1 cellular context compared by ENCODE assay signal in the genomic region with DNA sequence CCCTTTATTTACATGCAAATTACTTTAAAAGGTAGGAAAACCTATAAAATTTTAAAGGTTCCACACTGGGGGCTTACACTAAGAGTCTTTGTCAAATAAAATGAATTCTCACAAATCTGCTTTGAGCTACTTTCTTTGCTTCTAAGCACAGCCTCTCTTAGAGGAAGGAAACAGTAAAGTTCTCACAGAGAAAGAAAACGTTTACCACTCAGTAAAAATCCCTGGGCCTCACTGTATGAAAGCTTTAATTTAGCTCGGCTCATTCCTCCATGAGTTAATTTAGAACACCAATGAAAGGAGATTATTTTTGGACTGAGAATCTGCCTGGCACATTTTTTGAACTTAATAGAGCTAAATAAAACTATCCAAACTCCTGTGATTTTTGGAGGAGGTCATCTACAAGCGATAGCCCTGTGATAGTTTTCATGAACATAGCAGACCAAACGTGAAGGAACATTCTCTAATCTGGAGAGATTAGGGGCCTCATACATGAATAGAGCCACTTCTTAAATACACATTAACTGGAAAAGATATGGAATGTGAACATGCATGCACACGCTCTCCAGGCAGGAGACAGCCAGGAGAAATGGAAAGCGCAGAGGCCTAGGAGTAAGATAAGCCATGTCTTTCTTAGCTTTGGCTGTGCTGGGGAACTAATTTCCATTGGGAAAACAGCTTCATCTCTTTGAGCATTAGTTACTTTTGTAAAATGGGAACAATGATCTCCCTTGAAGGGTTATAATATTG.
TF ChIP-seq lines count a peak whose summit lies in the region.

No MANE protein-coding gene starts in this region.

TF ChIP-seq in WTC11, 78 proteins besides CTCF, POLR2A, EP300 and RAD21 (continued from another document):
- TF ChIP-seq, protein P1, sequence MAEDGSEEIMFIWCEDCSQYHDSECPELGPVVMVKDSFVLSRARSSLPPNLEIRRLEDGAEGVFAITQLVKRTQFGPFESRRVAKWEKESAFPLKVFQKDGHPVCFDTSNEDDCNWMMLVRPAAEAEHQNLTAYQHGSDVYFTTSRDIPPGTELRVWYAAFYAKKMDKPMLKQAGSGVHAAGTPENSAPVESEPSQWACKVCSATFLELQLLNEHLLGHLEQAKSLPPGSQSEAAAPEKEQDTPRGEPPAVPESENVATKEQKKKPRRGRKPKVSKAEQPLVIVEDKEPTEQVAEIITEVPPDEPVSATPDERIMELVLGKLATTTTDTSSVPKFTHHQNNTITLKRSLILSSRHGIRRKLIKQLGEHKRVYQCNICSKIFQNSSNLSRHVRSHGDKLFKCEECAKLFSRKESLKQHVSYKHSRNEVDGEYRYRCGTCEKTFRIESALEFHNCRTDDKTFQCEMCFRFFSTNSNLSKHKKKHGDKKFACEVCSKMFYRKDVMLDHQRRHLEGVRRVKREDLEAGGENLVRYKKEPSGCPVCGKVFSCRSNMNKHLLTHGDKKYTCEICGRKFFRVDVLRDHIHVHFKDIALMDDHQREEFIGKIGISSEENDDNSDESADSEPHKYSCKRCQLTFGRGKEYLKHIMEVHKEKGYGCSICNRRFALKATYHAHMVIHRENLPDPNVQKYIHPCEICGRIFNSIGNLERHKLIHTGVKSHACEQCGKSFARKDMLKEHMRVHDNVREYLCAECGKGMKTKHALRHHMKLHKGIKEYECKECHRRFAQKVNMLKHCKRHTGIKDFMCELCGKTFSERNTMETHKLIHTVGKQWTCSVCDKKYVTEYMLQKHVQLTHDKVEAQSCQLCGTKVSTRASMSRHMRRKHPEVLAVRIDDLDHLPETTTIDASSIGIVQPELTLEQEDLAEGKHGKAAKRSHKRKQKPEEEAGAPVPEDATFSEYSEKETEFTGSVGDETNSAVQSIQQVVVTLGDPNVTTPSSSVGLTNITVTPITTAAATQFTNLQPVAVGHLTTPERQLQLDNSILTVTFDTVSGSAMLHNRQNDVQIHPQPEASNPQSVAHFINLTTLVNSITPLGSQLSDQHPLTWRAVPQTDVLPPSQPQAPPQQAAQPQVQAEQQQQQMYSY (CRISPR knock-in tag; IDR thresholded peaks at IDR 0.05), result no peak
- TF ChIP-seq FOXP1 (CRISPR knock-in tag; IDR thresholded peaks at IDR 0.05; ENCODE audit: borderline replicate concordance) (no peak), GRHL2 (CRISPR knock-in tag; IDR thresholded peaks at IDR 0.05; ENCODE audit: insufficient replicate concordance, severe bottlenecking) (no peak), ZNF671 (CRISPR knock-in tag; IDR thresholded peaks at IDR 0.05) (no peak), SMAD3 (CRISPR knock-in tag; IDR thresholded peaks at IDR 0.05; ENCODE audit: borderline replicate concordance) (no peak), RORB (CRISPR knock-in tag; IDR thresholded peaks at IDR 0.05) (no peak), TEAD1 (CRISPR knock-in tag; IDR thresholded peaks at IDR 0.05) (no peak), ZNF396 (CRISPR knock-in tag; IDR thresholded peaks at IDR 0.05; ENCODE audit: borderline replicate concordance) (no peak), FOXJ3 (CRISPR knock-in tag; IDR thresholded peaks at IDR 0.05; ENCODE audit: borderline replicate concordance) (no peak), ZNF121 (CRISPR knock-in tag; IDR thresholded peaks at IDR 0.05) (no peak)
- TF ChIP-seq, protein P2, sequence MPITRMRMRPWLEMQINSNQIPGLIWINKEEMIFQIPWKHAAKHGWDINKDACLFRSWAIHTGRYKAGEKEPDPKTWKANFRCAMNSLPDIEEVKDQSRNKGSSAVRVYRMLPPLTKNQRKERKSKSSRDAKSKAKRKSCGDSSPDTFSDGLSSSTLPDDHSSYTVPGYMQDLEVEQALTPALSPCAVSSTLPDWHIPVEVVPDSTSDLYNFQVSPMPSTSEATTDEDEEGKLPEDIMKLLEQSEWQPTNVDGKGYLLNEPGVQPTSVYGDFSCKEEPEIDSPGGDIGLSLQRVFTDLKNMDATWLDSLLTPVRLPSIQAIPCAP (CRISPR knock-in tag; IDR thresholded peaks at IDR 0.05), result no peak
- TF ChIP-seq, protein P3, sequence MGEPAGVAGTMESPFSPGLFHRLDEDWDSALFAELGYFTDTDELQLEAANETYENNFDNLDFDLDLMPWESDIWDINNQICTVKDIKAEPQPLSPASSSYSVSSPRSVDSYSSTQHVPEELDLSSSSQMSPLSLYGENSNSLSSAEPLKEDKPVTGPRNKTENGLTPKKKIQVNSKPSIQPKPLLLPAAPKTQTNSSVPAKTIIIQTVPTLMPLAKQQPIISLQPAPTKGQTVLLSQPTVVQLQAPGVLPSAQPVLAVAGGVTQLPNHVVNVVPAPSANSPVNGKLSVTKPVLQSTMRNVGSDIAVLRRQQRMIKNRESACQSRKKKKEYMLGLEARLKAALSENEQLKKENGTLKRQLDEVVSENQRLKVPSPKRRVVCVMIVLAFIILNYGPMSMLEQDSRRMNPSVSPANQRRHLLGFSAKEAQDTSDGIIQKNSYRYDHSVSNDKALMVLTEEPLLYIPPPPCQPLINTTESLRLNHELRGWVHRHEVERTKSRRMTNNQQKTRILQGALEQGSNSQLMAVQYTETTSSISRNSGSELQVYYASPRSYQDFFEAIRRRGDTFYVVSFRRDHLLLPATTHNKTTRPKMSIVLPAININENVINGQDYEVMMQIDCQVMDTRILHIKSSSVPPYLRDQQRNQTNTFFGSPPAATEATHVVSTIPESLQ (CRISPR knock-in tag; IDR thresholded peaks at IDR 0.05), result no peak
- TF ChIP-seq, protein P4, sequence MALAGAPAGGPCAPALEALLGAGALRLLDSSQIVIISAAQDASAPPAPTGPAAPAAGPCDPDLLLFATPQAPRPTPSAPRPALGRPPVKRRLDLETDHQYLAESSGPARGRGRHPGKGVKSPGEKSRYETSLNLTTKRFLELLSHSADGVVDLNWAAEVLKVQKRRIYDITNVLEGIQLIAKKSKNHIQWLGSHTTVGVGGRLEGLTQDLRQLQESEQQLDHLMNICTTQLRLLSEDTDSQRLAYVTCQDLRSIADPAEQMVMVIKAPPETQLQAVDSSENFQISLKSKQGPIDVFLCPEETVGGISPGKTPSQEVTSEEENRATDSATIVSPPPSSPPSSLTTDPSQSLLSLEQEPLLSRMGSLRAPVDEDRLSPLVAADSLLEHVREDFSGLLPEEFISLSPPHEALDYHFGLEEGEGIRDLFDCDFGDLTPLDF (CRISPR knock-in tag; IDR thresholded peaks at IDR 0.05), result no peak
- TF ChIP-seq, protein P5, sequence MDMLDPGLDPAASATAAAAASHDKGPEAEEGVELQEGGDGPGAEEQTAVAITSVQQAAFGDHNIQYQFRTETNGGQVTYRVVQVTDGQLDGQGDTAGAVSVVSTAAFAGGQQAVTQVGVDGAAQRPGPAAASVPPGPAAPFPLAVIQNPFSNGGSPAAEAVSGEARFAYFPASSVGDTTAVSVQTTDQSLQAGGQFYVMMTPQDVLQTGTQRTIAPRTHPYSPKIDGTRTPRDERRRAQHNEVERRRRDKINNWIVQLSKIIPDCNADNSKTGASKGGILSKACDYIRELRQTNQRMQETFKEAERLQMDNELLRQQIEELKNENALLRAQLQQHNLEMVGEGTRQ (CRISPR knock-in tag; IDR thresholded peaks at IDR 0.05), result no peak
- TF ChIP-seq, protein P6, sequence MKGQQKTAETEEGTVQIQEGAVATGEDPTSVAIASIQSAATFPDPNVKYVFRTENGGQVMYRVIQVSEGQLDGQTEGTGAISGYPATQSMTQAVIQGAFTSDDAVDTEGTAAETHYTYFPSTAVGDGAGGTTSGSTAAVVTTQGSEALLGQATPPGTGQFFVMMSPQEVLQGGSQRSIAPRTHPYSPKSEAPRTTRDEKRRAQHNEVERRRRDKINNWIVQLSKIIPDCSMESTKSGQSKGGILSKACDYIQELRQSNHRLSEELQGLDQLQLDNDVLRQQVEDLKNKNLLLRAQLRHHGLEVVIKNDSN (CRISPR knock-in tag; IDR thresholded peaks at IDR 0.05), result no peak
- TF ChIP-seq, protein P7, sequence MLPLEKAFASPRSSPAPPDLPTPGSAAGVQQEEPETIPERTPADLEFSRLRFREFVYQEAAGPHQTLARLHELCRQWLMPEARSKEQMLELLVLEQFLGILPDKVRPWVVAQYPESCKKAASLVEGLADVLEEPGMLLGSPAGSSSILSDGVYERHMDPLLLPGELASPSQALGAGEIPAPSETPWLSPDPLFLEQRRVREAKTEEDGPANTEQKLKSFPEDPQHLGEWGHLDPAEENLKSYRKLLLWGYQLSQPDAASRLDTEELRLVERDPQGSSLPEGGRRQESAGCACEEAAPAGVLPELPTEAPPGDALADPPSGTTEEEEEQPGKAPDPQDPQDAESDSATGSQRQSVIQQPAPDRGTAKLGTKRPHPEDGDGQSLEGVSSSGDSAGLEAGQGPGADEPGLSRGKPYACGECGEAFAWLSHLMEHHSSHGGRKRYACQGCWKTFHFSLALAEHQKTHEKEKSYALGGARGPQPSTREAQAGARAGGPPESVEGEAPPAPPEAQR (CRISPR knock-in tag; IDR thresholded peaks at IDR 0.05), result no peak
- TF ChIP-seq, protein P8, sequence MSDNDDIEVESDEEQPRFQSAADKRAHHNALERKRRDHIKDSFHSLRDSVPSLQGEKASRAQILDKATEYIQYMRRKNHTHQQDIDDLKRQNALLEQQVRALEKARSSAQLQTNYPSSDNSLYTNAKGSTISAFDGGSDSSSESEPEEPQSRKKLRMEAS (CRISPR knock-in tag; IDR thresholded peaks at IDR 0.05), result no peak
- TF ChIP-seq, protein P9, sequence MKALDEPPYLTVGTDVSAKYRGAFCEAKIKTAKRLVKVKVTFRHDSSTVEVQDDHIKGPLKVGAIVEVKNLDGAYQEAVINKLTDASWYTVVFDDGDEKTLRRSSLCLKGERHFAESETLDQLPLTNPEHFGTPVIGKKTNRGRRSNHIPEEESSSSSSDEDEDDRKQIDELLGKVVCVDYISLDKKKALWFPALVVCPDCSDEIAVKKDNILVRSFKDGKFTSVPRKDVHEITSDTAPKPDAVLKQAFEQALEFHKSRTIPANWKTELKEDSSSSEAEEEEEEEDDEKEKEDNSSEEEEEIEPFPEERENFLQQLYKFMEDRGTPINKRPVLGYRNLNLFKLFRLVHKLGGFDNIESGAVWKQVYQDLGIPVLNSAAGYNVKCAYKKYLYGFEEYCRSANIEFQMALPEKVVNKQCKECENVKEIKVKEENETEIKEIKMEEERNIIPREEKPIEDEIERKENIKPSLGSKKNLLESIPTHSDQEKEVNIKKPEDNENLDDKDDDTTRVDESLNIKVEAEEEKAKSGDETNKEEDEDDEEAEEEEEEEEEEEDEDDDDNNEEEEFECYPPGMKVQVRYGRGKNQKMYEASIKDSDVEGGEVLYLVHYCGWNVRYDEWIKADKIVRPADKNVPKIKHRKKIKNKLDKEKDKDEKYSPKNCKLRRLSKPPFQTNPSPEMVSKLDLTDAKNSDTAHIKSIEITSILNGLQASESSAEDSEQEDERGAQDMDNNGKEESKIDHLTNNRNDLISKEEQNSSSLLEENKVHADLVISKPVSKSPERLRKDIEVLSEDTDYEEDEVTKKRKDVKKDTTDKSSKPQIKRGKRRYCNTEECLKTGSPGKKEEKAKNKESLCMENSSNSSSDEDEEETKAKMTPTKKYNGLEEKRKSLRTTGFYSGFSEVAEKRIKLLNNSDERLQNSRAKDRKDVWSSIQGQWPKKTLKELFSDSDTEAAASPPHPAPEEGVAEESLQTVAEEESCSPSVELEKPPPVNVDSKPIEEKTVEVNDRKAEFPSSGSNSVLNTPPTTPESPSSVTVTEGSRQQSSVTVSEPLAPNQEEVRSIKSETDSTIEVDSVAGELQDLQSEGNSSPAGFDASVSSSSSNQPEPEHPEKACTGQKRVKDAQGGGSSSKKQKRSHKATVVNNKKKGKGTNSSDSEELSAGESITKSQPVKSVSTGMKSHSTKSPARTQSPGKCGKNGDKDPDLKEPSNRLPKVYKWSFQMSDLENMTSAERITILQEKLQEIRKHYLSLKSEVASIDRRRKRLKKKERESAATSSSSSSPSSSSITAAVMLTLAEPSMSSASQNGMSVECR (CRISPR knock-in tag; IDR thresholded peaks at IDR 0.05; ENCODE audit: borderline replicate concordance), result no peak
